In genomic region chr1:47697616-47698335, GRCh38 we compare ENCODE assay signal across 13 cellular contexts.
"Had no signal": no experiment of that assay in that cellular context is flagged by ENCODE, and none has a peak within 500 bp of the region (broad histone marks: within the 10 kb centered on the region; RNA-seq: fewer than 3 reads in every experiment).

No MANE protein-coding gene starts in this region.

- H3K36me3 Mint-ChIP-seq: activated naive CD8-positive, alpha-beta T cell treated with anti-CD3 and anti-CD28 coated beads, Interleukin-2, amount 10 ng/mL, durations not matched to agents 7 days and 5 days; immature natural killer cell; stimulated activated naive B cell treated with anti-CD40 and anti-IgM and Interleukin-4, amounts not matched to agents 10 μg/mL and 1 μg/mL and 100 μg/mL, for 72 hours had no signal

- H3K27me3 ChIP-seq: ovary had no signal

- H3K9me3 ChIP-seq: ovary had no signal

- H3K27ac Mint-ChIP-seq: activated CD4-positive, alpha-beta T cell treated with anti-CD3 and anti-CD28 coated beads, Interleukin-2, amount 10 ng/mL, durations not matched to agents 7 days and 5 days; activated naive CD8-positive, alpha-beta T cell treated with anti-CD3 and anti-CD28 coated beads, Interleukin-2, amount 10 ng/mL, durations not matched to agents 7 days and 5 days; activated T-cell treated with anti-CD3 and anti-CD28 coated beads, Interleukin-2, amount 50 U/mL, for 72 hours; effector memory CD8-positive, alpha-beta T cell; immature natural killer cell; stimulated activated naive B cell treated with anti-CD40 and anti-IgM and Interleukin-4, amounts not matched to agents 10 μg/mL and 1 μg/mL and 100 μg/mL, for 72 hours had no signal

- H3K27ac ChIP-seq: ovary had no signal

- DNase-seq: activated CD4-positive, alpha-beta T cell treated with anti-CD3 and anti-CD28 coated beads, Interleukin-2, amount 10 ng/mL, durations not matched to agents 7 days and 5 days; activated CD4-positive, CD25-positive, alpha-beta regulatory T cell; activated CD8-positive, alpha-beta memory T cell treated with anti-CD3 and anti-CD28 coated beads, Interleukin-2, amount 50 U/mL, for 48 hours; activated naive CD8-positive, alpha-beta T cell treated with anti-CD3 and anti-CD28 coated beads, Interleukin-2, amount 10 ng/mL, durations not matched to agents 7 days and 5 days; activated T-cell treated with anti-CD3 and anti-CD28 coated beads, Interleukin-2, amount 50 U/mL, for 72 hours; effector memory CD8-positive, alpha-beta T cell; foreskin melanocyte; immature natural killer cell; mesendoderm; ovary; stimulated activated CD4-positive, alpha-beta T cell treated with anti-CD3 and anti-CD28 coated beads, Interleukin-2, amount 100 ng/mL, for 48 hours; stimulated activated naive B cell treated with anti-CD40 and anti-IgM and Interleukin-4, amounts not matched to agents 10 μg/mL and 1 μg/mL and 100 μg/mL, for 72 hours had no signal

- H3K4me3 ChIP-seq: ovary had no signal

- ATAC-seq: activated T-cell treated with anti-CD3 and anti-CD28 coated beads, Interleukin-2, amount 50 U/mL, for 72 hours; effector memory CD8-positive, alpha-beta T cell; stimulated activated naive B cell treated with anti-CD40 and anti-IgM and Interleukin-4, amounts not matched to agents 10 μg/mL and 1 μg/mL and 100 μg/mL, for 72 hours had no signal

- H3K9me3 Mint-ChIP-seq: activated CD4-positive, alpha-beta T cell treated with anti-CD3 and anti-CD28 coated beads, Interleukin-2, amount 10 ng/mL, durations not matched to agents 7 days and 5 days; activated naive CD8-positive, alpha-beta T cell treated with anti-CD3 and anti-CD28 coated beads, Interleukin-2, amount 10 ng/mL, durations not matched to agents 7 days and 5 days; activated T-cell treated with anti-CD3 and anti-CD28 coated beads, Interleukin-2, amount 50 U/mL, for 72 hours; effector memory CD8-positive, alpha-beta T cell; immature natural killer cell; neural crest cell; stimulated activated naive B cell treated with anti-CD40 and anti-IgM and Interleukin-4, amounts not matched to agents 10 μg/mL and 1 μg/mL and 100 μg/mL, for 72 hours had no signal

- H3K27me3 Mint-ChIP-seq: activated CD4-positive, alpha-beta T cell treated with anti-CD3 and anti-CD28 coated beads, Interleukin-2, amount 10 ng/mL, durations not matched to agents 7 days and 5 days; activated naive CD8-positive, alpha-beta T cell treated with anti-CD3 and anti-CD28 coated beads, Interleukin-2, amount 10 ng/mL, durations not matched to agents 7 days and 5 days; stimulated activated naive B cell treated with anti-CD40 and anti-IgM and Interleukin-4, amounts not matched to agents 10 μg/mL and 1 μg/mL and 100 μg/mL, for 72 hours had no signal

- H3K4me3 Mint-ChIP-seq: activated CD4-positive, alpha-beta T cell treated with anti-CD3 and anti-CD28 coated beads, Interleukin-2, amount 10 ng/mL, durations not matched to agents 7 days and 5 days; activated naive CD8-positive, alpha-beta T cell treated with anti-CD3 and anti-CD28 coated beads, Interleukin-2, amount 10 ng/mL, durations not matched to agents 7 days and 5 days; activated T-cell treated with anti-CD3 and anti-CD28 coated beads, Interleukin-2, amount 50 U/mL, for 72 hours; effector memory CD8-positive, alpha-beta T cell; immature natural killer cell; neural crest cell; stimulated activated naive B cell treated with anti-CD40 and anti-IgM and Interleukin-4, amounts not matched to agents 10 μg/mL and 1 μg/mL and 100 μg/mL, for 72 hours had no signal

- H3K36me3 ChIP-seq: ovary had no signal

- H3K4me1 Mint-ChIP-seq: activated CD4-positive, alpha-beta T cell treated with anti-CD3 and anti-CD28 coated beads, Interleukin-2, amount 10 ng/mL, durations not matched to agents 7 days and 5 days; activated naive CD8-positive, alpha-beta T cell treated with anti-CD3 and anti-CD28 coated beads, Interleukin-2, amount 10 ng/mL, durations not matched to agents 7 days and 5 days; immature natural killer cell; stimulated activated naive B cell treated with anti-CD40 and anti-IgM and Interleukin-4, amounts not matched to agents 10 μg/mL and 1 μg/mL and 100 μg/mL, for 72 hours had no signal
